9 cellular contexts compared by ENCODE assay signal in the genomic region with DNA sequence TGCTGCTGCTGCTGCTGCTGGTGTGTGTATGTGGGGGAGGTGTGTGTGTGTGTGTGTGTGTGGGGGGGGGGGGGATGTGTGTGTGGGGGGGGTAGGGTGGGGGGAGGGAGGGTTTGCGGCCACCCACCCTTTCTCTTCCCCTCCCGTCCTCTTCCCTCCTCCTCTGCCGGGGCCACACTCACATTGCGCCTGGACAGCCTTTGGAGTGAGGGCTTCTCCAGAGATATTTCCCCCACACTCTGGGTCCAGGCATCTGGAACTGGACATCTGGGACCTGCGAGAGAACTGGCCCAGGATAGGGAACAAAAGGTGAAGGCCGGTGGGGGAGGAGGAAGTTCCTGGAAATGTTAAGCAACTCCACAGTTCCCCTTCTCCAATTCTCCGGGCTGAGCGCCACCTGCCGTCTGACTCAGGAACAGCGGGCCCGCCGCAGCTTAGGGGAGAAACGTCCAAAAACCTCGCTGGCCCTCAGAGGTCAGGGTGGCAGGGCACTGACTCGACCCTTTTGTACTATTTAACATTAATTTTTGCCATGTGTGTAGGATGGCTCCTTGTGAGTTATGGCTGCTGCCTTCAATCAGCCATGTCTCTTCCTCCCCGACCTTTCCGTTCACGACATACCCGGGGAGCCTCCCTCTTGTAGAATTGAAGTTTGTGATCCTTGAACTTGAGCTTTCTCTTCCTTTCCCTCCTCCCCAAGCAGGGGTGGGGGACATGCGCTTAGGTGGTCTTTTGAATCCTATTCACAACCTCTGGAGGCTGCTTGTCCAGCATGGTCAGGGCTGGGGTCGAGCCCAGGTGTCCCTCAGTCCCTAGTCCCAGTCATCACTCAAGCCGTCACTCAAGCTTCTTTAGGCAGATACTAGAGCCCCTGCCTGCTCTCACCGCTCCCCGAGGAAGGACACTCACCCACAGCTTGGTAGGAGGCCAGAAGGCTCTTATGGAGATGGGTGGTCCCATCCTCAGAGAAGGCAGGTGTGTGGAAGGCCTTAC. TPM values are rescaled to one million over a fixed set of nuclear protein-coding genes. Genes with fewer than 3 reads are reported as not detected.
DNase-seq lines count a peak whose midpoint lies in the region; ATAC-seq, FAIRE-seq and TF ChIP-seq lines count a peak whose summit lies in the region.
"Had no signal": no experiment of that assay in that cellular context is flagged by ENCODE, and none has a peak within 500 bp of the region (broad histone marks: within the 10 kb centered on the region; RNA-seq: fewer than 3 reads in every experiment).

A gene with protein sequence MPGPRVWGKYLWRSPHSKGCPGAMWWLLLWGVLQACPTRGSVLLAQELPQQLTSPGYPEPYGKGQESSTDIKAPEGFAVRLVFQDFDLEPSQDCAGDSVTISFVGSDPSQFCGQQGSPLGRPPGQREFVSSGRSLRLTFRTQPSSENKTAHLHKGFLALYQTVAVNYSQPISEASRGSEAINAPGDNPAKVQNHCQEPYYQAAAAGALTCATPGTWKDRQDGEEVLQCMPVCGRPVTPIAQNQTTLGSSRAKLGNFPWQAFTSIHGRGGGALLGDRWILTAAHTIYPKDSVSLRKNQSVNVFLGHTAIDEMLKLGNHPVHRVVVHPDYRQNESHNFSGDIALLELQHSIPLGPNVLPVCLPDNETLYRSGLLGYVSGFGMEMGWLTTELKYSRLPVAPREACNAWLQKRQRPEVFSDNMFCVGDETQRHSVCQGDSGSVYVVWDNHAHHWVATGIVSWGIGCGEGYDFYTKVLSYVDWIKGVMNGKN (minus strand): TSS at position 287 of the 993 bp plus-strand sequence. CDS start 34 bp downstream, at position 253.

- CTCF ChIA-PET in CD8-positive, alpha-beta memory T cell (lab: Charles Lee), result interaction anchor here (0.9 to 7.7 kb wide), 22 partner anchors 10 to 240 kb away, joined by 3 to 69 read pairs (median 6); partner anchors contain the start of genes C12orf57, C1R, LPCAT3 and RNU7-1

- peak; percentile 62 to 83 (median 76) for DNase-seq in CD8-positive, alpha-beta memory T cell
- peak; percentile 63 for DNase-seq in HFF-Myc (ENCODE audit: extremely low read depth, low read depth)
- DNase-seq in NCI-H2227 treated with DMSO at 0.1 percent for 48 hours (lab: John Stamatoyannopoulos, UW), result peak; percentile 17
- peak; percentile 72 for DNase-seq in activated CD4-positive, CD25-positive, alpha-beta regulatory T cell treated with anti-CD3 and anti-CD28 coated beads, Interleukin-2, amount 50 U/mL, for 16 hours (ENCODE audit: low read depth, low spot score)
- peak; percentile 50 to 74 for DNase-seq in central memory CD8-positive, alpha-beta T cell (ENCODE audit: low spot score in 2 of 2)
- DNase-seq in keratinocyte (ENCODE audit: low read depth, low spot score), result peak; percentile 35
- DNase-seq in stimulated activated CD4-positive, alpha-beta T cell treated with anti-CD3 and anti-CD28 coated beads, Interleukin-12 subunit alpha, Interleukin-12 subunit beta, amount 100 ng/mL, for 4 hours, result peak; percentile 86

- peak within 1 kb of the TSS; percentile 96 for H3K4me3 ChIP-seq in CD8-positive, alpha-beta memory T cell (ENCODE audit: low read length)
- peak within 1 kb of the TSS; percentile 72 for H3K4me3 ChIP-seq in HFF-Myc (replicated peaks; ENCODE audit: low read depth, low read length)
- peak within 1 kb of the TSS; percentile 68 to 90 (median 90) for H3K4me3 ChIP-seq in keratinocyte (ENCODE audit: control insufficient read depth in 2 of 3, extremely low read depth in 1 of 3, insufficient read depth in 2 of 3, low read depth in 1 of 3, low read length in 3 of 3)

- H3K27me3 Mint-ChIP-seq in CD8-positive, alpha-beta memory T cell, result peaks cover 0 to 2% of the 10 kb centered on the region in 2 donors
- H3K27me3 Mint-ChIP-seq in central memory CD8-positive, alpha-beta T cell, result no peaks in the 10 kb centered on the region

- dilution Hi-C loops in keratinocyte (cut with MboI; ENCODE audit: extremely low pct_ligation_motif_present, low sequenced_read_pairs), result no loop called here

- peaks cover 3% of the 10 kb centered on the region for H4K20me1 ChIP-seq in keratinocyte (ENCODE audit: control insufficient read depth, extremely low read depth, insufficient read depth, low read length)

- peaks cover 25% of the 10 kb centered on the region for H3K4me1 ChIP-seq in CD8-positive, alpha-beta memory T cell (ENCODE audit: insufficient read depth, low read length)
- H3K4me1 ChIP-seq in keratinocyte (ENCODE audit: control insufficient read depth, extremely low read depth, insufficient read depth, low read length), result peaks cover 6% of the 10 kb centered on the region

- H3K4me2 ChIP-seq in keratinocyte (ENCODE audit: control insufficient read depth, extremely low read depth, insufficient read depth, low read depth, low read length), result peak within 1 kb of the TSS; percentile 94

- H3K9ac ChIP-seq in keratinocyte (ENCODE audit: control insufficient read depth, extremely low read depth, insufficient read depth, low read length), result peak within 1 kb of the TSS; percentile 98

- peak within 1 kb of the TSS; percentile 93 to 99 (median 95) for H3K4me3 Mint-ChIP-seq in CD8-positive, alpha-beta memory T cell
- H3K4me3 Mint-ChIP-seq in central memory CD8-positive, alpha-beta T cell, result peak within 1 kb of the TSS; percentile 93

- no peaks in the 10 kb centered on the region for H3K9me1 ChIP-seq in keratinocyte (ENCODE audit: control insufficient read depth, extremely low read depth, insufficient read depth, low read length)

- peak within 1 kb of the TSS; percentile 89 for H2AFZ ChIP-seq in keratinocyte (ENCODE audit: control insufficient read depth, low read length)

- H3K36me3 ChIP-seq in CD8-positive, alpha-beta memory T cell (ENCODE audit: insufficient read depth, low read length), result no peaks in the 10 kb centered on the region
- H3K36me3 ChIP-seq in keratinocyte (ENCODE audit: control insufficient read depth in 2 of 2, extremely low read depth in 1 of 2, insufficient read depth in 2 of 2, low read length in 2 of 2), result peaks cover 3 to 7% of the 10 kb centered on the region in 2 experiments

- POLR2A ChIA-PET in CD8-positive, alpha-beta memory T cell (lab: Charles Lee), result interaction anchor here (0.6 to 1.4 kb wide), 7 partner anchors 91 to 420 kb away, joined by 3 to 10 read pairs (median 4); partner anchors contain the start of genes C12orf57, LPCAT3, RNU7-1 and SPSB2

- H3K9me3 Mint-ChIP-seq in CD8-positive, alpha-beta memory T cell, result peaks cover 4 to 15% (median 9%) of the 10 kb centered on the region in 5 donors
- H3K9me3 Mint-ChIP-seq in central memory CD8-positive, alpha-beta T cell, result peaks cover 7% of the 10 kb centered on the region

- H3K27ac Mint-ChIP-seq in CD8-positive, alpha-beta memory T cell, result peak within 1 kb of the TSS; percentile 86 to 97 (median 94)
- peak within 1 kb of the TSS; percentile 89 for H3K27ac Mint-ChIP-seq in central memory CD8-positive, alpha-beta T cell (ENCODE audit: low read depth)

- peak; percentile 17 for ATAC-seq in central memory CD8-positive, alpha-beta T cell (replicated peaks; ENCODE audit: extremely low read depth, poor library complexity, severe bottlenecking)
- ATAC-seq in HG02870 (IDR thresholded peaks at IDR 0.05; ENCODE audit: unreplicated experiment), result no peak

- peaks cover 6 to 31% (median 13%) of the 10 kb centered on the region in 3 donors for H3K36me3 Mint-ChIP-seq in CD8-positive, alpha-beta memory T cell
- peaks cover 9% of the 10 kb centered on the region for H3K36me3 Mint-ChIP-seq in central memory CD8-positive, alpha-beta T cell (ENCODE audit: insufficient read depth)

- no peaks in the 10 kb centered on the region for H3K27me3 ChIP-seq in CD8-positive, alpha-beta memory T cell (ENCODE audit: insufficient read depth, low read length, poor library complexity, severe bottlenecking)
- no peaks in the 10 kb centered on the region for H3K27me3 ChIP-seq in keratinocyte (ENCODE audit: control insufficient read depth, extremely low read depth, insufficient read depth, low read length)

- peaks cover 46 to 55% (median 51%) of the 10 kb centered on the region in 3 donors for H3K4me1 Mint-ChIP-seq in CD8-positive, alpha-beta memory T cell
- peaks cover 57% of the 10 kb centered on the region for H3K4me1 Mint-ChIP-seq in central memory CD8-positive, alpha-beta T cell

- peak within 1 kb of the TSS; percentile 75 for H3K27ac ChIP-seq in CD8-positive, alpha-beta memory T cell (ENCODE audit: low read depth, low read length)
- peak within 1 kb of the TSS; percentile 95 for H3K27ac ChIP-seq in keratinocyte (ENCODE audit: control insufficient read depth, insufficient read depth, low read length)

- TF ChIP-seq CTCF in HFF-Myc (IDR thresholded peaks at IDR 0.05; ENCODE audit: low read depth, low read length, missing control alignments), result peak; percentile 97
- TF ChIP-seq CTCF in keratinocyte (optimal IDR thresholded peaks at IDR 0.05 in 1 of 3, IDR thresholded peaks at IDR 0.05 in 1 of 3, conservative IDR thresholded peaks at IDR 0.05 in 1 of 3; ENCODE audit: extremely low read depth in 1 of 3, insufficient read depth in 2 of 3, low read length in 3 of 3), result peak; percentile 92 to 98 (median 96)

- H3K79me2 ChIP-seq in keratinocyte (ENCODE audit: control insufficient read depth, insufficient read depth, low read length), result peaks cover 34% of the 10 kb centered on the region

- H3K9me3 ChIP-seq in CD8-positive, alpha-beta memory T cell (ENCODE audit: low read length), result peaks cover 8% of the 10 kb centered on the region
- no peaks in the 10 kb centered on the region for H3K9me3 ChIP-seq in keratinocyte (ENCODE audit: control insufficient read depth, low read depth, low read length)

- FAIRE-seq in keratinocyte (lab: Jason Lieb, UNC), result peak; percentile 85
- FAIRE-seq: colon had no signal

RNA-seq across cellular contexts. Expression of the gene that starts here (rescaled TPM):
- total RNA-seq in CD8-positive, alpha-beta memory T cell, result 10 to 100 TPM; 12.7 to 14.2 TPM
- polyA plus RNA-seq in CD8-positive, alpha-beta memory T cell, result 7.2 TPM
- 8.5 to 13.5 TPM (median 9.3 TPM) in 3 replicates for polyA plus RNA-seq in keratinocyte
- polyA plus RNA-seq in keratinocyte (2011; ENCODE audit: low read depth), result 3.0 TPM
- polyA plus RNA-seq in keratinocyte (2011; cell fraction: cytosol; rRNA removed), result 7.5 and 8.4 TPM in 2 replicates
- 24.4 and 33.2 TPM in 2 replicates for polyA plus RNA-seq in keratinocyte (2011; cell fraction: nucleus; rRNA removed)
- 8.3 and 9.9 TPM in 2 replicates for polyA plus RNA-seq in keratinocyte (2012; ENCODE audit: low replicate concordance)
- 14.8 to 24.6 TPM (median 21.7 TPM) in 3 replicates for polyA minus RNA-seq in keratinocyte
- polyA minus RNA-seq in keratinocyte (2011; cell fraction: cytosol; rRNA and poly(A)+ RNA removed), result 17.8 TPM
- 17.9 and 28.6 TPM in 2 replicates for polyA minus RNA-seq in keratinocyte (2011; cell fraction: nucleus; rRNA and poly(A)+ RNA removed)

Comparison
In these comparisons a context has a peak if more than half of its experiments do, and no peak if none do; other contexts are left out.
1. DNase-seq: peak in every context shown above with its lines; median percentile 86 in stimulated activated CD4-positive, alpha-beta T cell treated with anti-CD3 and anti-CD28 coated beads, Interleukin-12 subunit alpha, Interleukin-12 subunit beta, amount 100 ng/mL, for 4 hours; 76 in CD8-positive, alpha-beta memory T cell; 72 in activated CD4-positive, CD25-positive, alpha-beta regulatory T cell treated with anti-CD3 and anti-CD28 coated beads, Interleukin-2, amount 50 U/mL, for 16 hours; 63 in HFF-Myc; 62 in central memory CD8-positive, alpha-beta T cell; 35 in keratinocyte; 17 in NCI-H2227 treated with DMSO at 0.1 percent for 48 hours.